In the genomic region with DNA sequence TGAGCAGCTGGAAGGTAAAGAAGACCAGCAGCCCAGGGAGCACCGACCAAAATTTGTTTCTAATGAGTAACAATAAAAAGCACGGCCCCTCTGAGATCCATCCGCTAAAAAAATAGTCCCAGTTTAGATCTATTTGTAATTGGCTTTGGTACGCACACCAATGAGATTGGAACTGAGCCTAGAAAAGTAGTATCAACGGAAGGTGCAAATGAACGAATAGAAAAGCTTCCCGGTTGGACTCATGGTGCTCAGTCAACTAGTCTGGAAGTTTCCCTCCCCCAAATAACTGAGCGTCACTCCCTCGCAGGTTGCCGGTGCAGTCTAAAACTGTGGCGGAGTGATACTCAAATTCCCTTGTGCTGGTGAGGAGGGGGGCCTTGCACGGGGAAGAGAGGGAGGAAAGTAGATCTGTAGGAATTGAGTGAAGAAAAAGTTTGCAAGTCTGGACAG, we compare ENCODE assay signal across 8 cellular contexts. TPM values are rescaled to one million over a fixed set of nuclear protein-coding genes. Genes with fewer than 3 reads are reported as not detected.
DNase-seq lines count a peak whose midpoint lies in the region; ATAC-seq and TF ChIP-seq lines count a peak whose summit lies in the region.

A gene (plus strand): TSS at position 405 of the 450 bp plus-strand sequence. CDS start 288 bp downstream, outside the sequence.

- no peak for TF ChIP-seq POLR2A in Peyer's patch (IDR thresholded peaks at IDR 0.05)
- no peak for TF ChIP-seq POLR2A in right lobe of liver (IDR thresholded peaks at IDR 0.05)
- TF ChIP-seq POLR2A in suprapubic skin (IDR thresholded peaks at IDR 0.05): no peak

- peaks cover 6% of the 10 kb centered on the region; the same call in 1 of the 2 replicates for H3K27me3 Mint-ChIP-seq in HFFc6 (ENCODE audit: insufficient read depth)

- WGBS in right lobe of liver (ENCODE audit: insufficient coverage, low coverage, low lambda C conversion rate, missing lambda C conversion rate): 22% methylated on average over 12 of the region's 12 CpGs
- 17% methylated on average over 12 of the region's 12 CpGs for WGBS in suprapubic skin

- no peaks in the 10 kb centered on the region for H3K36me3 Mint-ChIP-seq in HFFc6 (ENCODE audit: low read depth)

- TF ChIP-seq CTCF in HFFc6 (IDR thresholded peaks at IDR 0.05) (no peak), Peyer's patch (IDR thresholded peaks at IDR 0.05) (no peak), right lobe of liver (IDR thresholded peaks at IDR 0.05) (no peak), suprapubic skin (IDR thresholded peaks at IDR 0.05) (no peak)

- H3K4me3 Mint-ChIP-seq in HFFc6: peak within 1 kb of the TSS; percentile 93

- no peaks in the 10 kb centered on the region for H3K9me3 Mint-ChIP-seq in HFFc6

- no peak for TF ChIP-seq EP300 in suprapubic skin (IDR thresholded peaks at IDR 0.05)

- in situ Hi-C loops in ACHN (cut with HindIII; ENCODE audit: low pct_ligation_motif_present, low pct_unique_long_range_greater_than_20kb, low sequenced_read_pairs): no loop called here

- H3K4me3 ChIP-seq in Peyer's patch (peak within 1 kb of the TSS in 3 of 4 donors; percentile 20 to 39 (median 36)), endocrine pancreas (ENCODE audit: control insufficient read depth, insufficient read depth, low read length) (peak within 1 kb of the TSS; percentile 14), right lobe of liver (peak within 1 kb of the TSS; percentile 20 to 46 (median 36)), suprapubic skin (peak within 1 kb of the TSS; percentile 51)

- DNase-seq in ACHN (peak; percentile 83), HFFc6 (peak; percentile 67), Peyer's patch (no peak), right lobe of liver (peak in 1 of 3 donors; percentile 41), suprapubic skin (ENCODE audit: low spot score in 2 of 2) (no peak), germinal center (ENCODE audit: low spot score) (no peak)
- DNase-seq in activated naive CD4-positive, alpha-beta T cell treated with anti-CD3 and anti-CD28 coated beads, Interleukin-2, amount 50 U/mL, for 16 hours: no peak

- no peaks in the 10 kb centered on the region for H3K27me3 ChIP-seq in Peyer's patch
- peaks cover 2% of the 10 kb centered on the region for H3K27me3 ChIP-seq in endocrine pancreas (ENCODE audit: control insufficient read depth, insufficient read depth, low read length)
- H3K27me3 ChIP-seq in right lobe of liver: no peaks in the 10 kb centered on the region
- H3K27me3 ChIP-seq in suprapubic skin: no peaks in the 10 kb centered on the region

- H3K4me1 Mint-ChIP-seq in HFFc6 (ENCODE audit: low read depth): peaks cover 28% of the 10 kb centered on the region

- peak; percentile 44 to 75 (median 66) for ATAC-seq in right lobe of liver

- no peak within 1 kb of the TSS for H3K9ac ChIP-seq in endocrine pancreas (ENCODE audit: control insufficient read depth, insufficient read depth, low read length)

- intact Hi-C loops in right lobe of liver (cut with DNase I): no loop called here

- H3K36me3 ChIP-seq in Peyer's patch: no peaks in the 10 kb centered on the region
- H3K36me3 ChIP-seq in endocrine pancreas (ENCODE audit: control insufficient read depth, insufficient read depth, low read length): no peaks in the 10 kb centered on the region
- H3K36me3 ChIP-seq in right lobe of liver: no peaks in the 10 kb centered on the region
- H3K36me3 ChIP-seq in suprapubic skin: no peaks in the 10 kb centered on the region

- peak within 1 kb of the TSS; percentile 59 for H3K27ac Mint-ChIP-seq in HFFc6

- H3K27ac ChIP-seq in Peyer's patch: peak within 1 kb of the TSS in 1 of 4 donors; percentile 61
- no peak within 1 kb of the TSS for H3K27ac ChIP-seq in right lobe of liver
- peak within 1 kb of the TSS; percentile 70 for H3K27ac ChIP-seq in suprapubic skin

- H3K4me1 ChIP-seq in Peyer's patch (no peaks in the 10 kb centered on the region), endocrine pancreas (ENCODE audit: control insufficient read depth, insufficient read depth, low read length) (no peaks in the 10 kb centered on the region), right lobe of liver (no peaks in the 10 kb centered on the region), suprapubic skin (peaks cover 10% of the 10 kb centered on the region)

- H3K9me3 ChIP-seq in Peyer's patch (no peaks in the 10 kb centered on the region), endocrine pancreas (ENCODE audit: control insufficient read depth, low read length) (no peaks in the 10 kb centered on the region), right lobe of liver (no peaks in the 10 kb centered on the region), suprapubic skin (no peaks in the 10 kb centered on the region)

RNA-seq across cellular contexts. Expression of the gene that starts here (rescaled TPM):
- 1 to 10 TPM; 4.3 to 7.9 (median 6.2) TPM for total RNA-seq in HFFc6 (2021; fragmentation: NEBNext Ultra II Directional; extraction: Animal tissue kit (Norgen Biotek cat#: 25700))
- total RNA-seq in Peyer's patch (10 to 100 TPM in 1 of 4 donors, 1 to 10 TPM in 3; 1.2 to 18.2 (median 8.1) TPM), right lobe of liver (1 to 10 TPM in 4 of 6 experiments, under 1 TPM in 2; 0.65 to 4.0 (median 1.6) TPM), suprapubic skin (100 to 1,000 TPM in 1 of 4 donors, 10 to 100 TPM in 3; 52.3 to 151 (median 60.2) TPM)

Comparison
In these comparisons a context has a peak if more than half of its experiments do, and no peak if none do; other contexts are left out.
1. DNase-seq: peak in ACHN (single experiment) and HFFc6 (single experiment); none in Peyer's patch (0 of 3), suprapubic skin (0 of 2), germinal center (single experiment) and activated naive CD4-positive, alpha-beta T cell treated with anti-CD3 and anti-CD28 coated beads, Interleukin-2, amount 50 U/mL, for 16 hours (single experiment).
2. Peak in every context shown above with its lines, with median percentiles within 50 percentile points of each other: H3K4me3 ChIP-seq.